ENCODE assay signal across 24 cellular contexts in the genomic region with DNA sequence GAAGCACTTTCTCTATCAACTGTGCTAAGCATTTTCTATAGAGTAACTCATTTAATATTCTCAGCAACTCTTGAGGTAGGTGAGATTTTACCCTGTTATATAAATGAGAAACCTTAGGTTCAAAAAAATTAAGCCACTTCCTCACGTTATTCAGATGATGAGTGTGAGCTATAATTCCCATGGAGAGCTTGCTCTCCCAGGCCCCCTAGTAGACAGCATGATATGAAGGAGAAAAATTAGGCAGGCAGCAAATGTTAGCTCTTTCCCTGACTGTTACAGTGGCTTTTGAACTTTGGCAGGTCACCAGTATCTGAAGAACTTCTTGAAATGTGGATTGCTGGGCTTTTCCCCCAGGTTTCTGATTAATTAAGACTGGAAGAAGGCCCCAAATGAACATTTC.
DNase-seq lines count a peak whose midpoint lies in the region; ATAC-seq and TF ChIP-seq lines count a peak whose summit lies in the region.
"Had no signal": no experiment of that assay in that cellular context is flagged by ENCODE, and none has a peak within 500 bp of the region (broad histone marks: within the 10 kb centered on the region; RNA-seq: fewer than 3 reads in every experiment).

No MANE protein-coding gene starts in this region.

- H3K9me3 ChIP-seq in tibial nerve: no peaks in the 10 kb centered on the region
- peaks cover 15% of the 10 kb centered on the region; the same call in 1 of the 2 replicates for H3K9me3 ChIP-seq in OCI-LY7 (ENCODE audit: low read length)
- H3K9me3 ChIP-seq: thyroid gland had no signal

- intact Hi-C loops in OCI-LY7 (cut with micrococcal nuclease; ENCODE audit: unreplicated experiment): no loop called here

- no peaks in the 10 kb centered on the region for H3K4me1 ChIP-seq in tibial nerve
- H3K4me1 ChIP-seq in OCI-LY7 (ENCODE audit: insufficient read depth, low read length, poor library complexity, severe bottlenecking): no peaks in the 10 kb centered on the region
- H3K4me1 ChIP-seq: spleen, thyroid gland had no signal

- no peaks in the 10 kb centered on the region for H3K79me2 ChIP-seq in OCI-LY7 (ENCODE audit: insufficient read depth, low read depth, low read length)

- no peaks in the 10 kb centered on the region for H3K9me2 ChIP-seq in OCI-LY7 (ENCODE audit: insufficient read depth, low read length)

- no TSS peak for BruUV-seq in OCI-LY7 (replicated peaks; lab: Mats Ljungman, UMichigan)

- TF ChIP-seq CTCF in tibial nerve (IDR thresholded peaks at IDR 0.05) (peak in 3 of 5 experiments; percentile 35 to 61 (median 48)), OCI-LY7 (conservative IDR thresholded peaks at IDR 0.05; ENCODE audit: low read length) (no peak)

- ATAC-seq in GM19035 (IDR thresholded peaks at IDR 0.05; ENCODE audit: unreplicated experiment) (no peak), HG02571 (IDR thresholded peaks at IDR 0.05; ENCODE audit: unreplicated experiment) (no peak)
- ATAC-seq: T-cell had no signal

- H3K27me3 ChIP-seq in tibial nerve: no peaks in the 10 kb centered on the region
- H3K27me3 ChIP-seq: spleen, thyroid gland had no signal

- WGBS in tibial nerve, 2 donors: 29 to 56% methylated on average over 1 of the region's 1 CpG

- no peak overlapping the region for H3K4me3 ChIP-seq in tibial nerve
- no peak overlapping the region for H3K4me3 ChIP-seq in OCI-LY7 (ENCODE audit: low read depth, low read length, poor library complexity, severe bottlenecking)
- H3K4me3 ChIP-seq: PC-9, spleen, thyroid gland had no signal

- H3K4me2 ChIP-seq in OCI-LY7 (ENCODE audit: low read length): no peak overlapping the region
- H3K4me2 ChIP-seq: PC-9 had no signal

- CTCF ChIA-PET in OCI-LY7 (lab: Charles Lee; ENCODE audit: unreplicated experiment): no interaction called here

- DNase-seq in NCI-H1092 (lab: John Stamatoyannopoulos, UW): peak; percentile 25
- no peak for DNase-seq in NCI-H1092 treated with DMSO at 0.1 percent for 48 hours (lab: John Stamatoyannopoulos, UW)
- peak; percentile 35 for DNase-seq in OCI-M1 (lab: John Stamatoyannopoulos, UW)
- DNase-seq in cerebellum (ENCODE audit: low spot score): peak; percentile 0
- DNase-seq in tibial nerve (ENCODE audit: low spot score in 2 of 2): no peak
- DNase-seq in OCI-LY7 (ENCODE audit: low spot score): no peak
- DNase-seq: activated CD4-positive, alpha-beta T cell treated with anti-CD3 and anti-CD28 coated beads, Interleukin-2, amount 50 U/mL, for 1 hour; CD8-positive, alpha-beta memory T cell; cerebellar nuclear complex; effector CD4-positive, alpha-beta T cell; mammary epithelial cell; NCI-H1694 treated with DMSO at 0.1 percent for 48 hours; NCI-H774; PC-9; SHP77 treated with DMSO at 0.1 percent for 48 hours; spleen; stimulated activated CD4-positive, alpha-beta T cell treated with anti-CD3 and anti-CD28 coated beads, Interleukin-4, amount 100 ng/mL, for 1 hour; stimulated activated naive CD4-positive, alpha-beta T cell treated with Interleukin-2 at 50 U/mL for 16 hours; T-cell; thyroid gland; WERI-Rb-1 had no signal

- H3K27ac ChIP-seq in tibial nerve (no peak overlapping the region), OCI-LY7 (ENCODE audit: low read depth, low read length, poor library complexity, severe bottlenecking) (no peak overlapping the region)
- H3K27ac ChIP-seq: 22Rv1, PC-9, spleen, thyroid gland, WERI-Rb-1 had no signal

- no peak for TF ChIP-seq POLR2A in tibial nerve (IDR thresholded peaks at IDR 0.05)

- H3K36me3 ChIP-seq in tibial nerve (no peaks in the 10 kb centered on the region), OCI-LY7 (ENCODE audit: insufficient read depth, low read length) (no peaks in the 10 kb centered on the region)
- H3K36me3 ChIP-seq: spleen, thyroid gland, WERI-Rb-1 had no signal

- H2AFZ ChIP-seq in OCI-LY7 (ENCODE audit: low read length): no peak overlapping the region
- H2AFZ ChIP-seq: PC-9 had no signal

- no peak for TF ChIP-seq EP300 in tibial nerve (IDR thresholded peaks at IDR 0.05)

- no peaks in the 10 kb centered on the region for H4K20me1 ChIP-seq in OCI-LY7 (ENCODE audit: insufficient read depth, low read length)

- POLR2A ChIA-PET in OCI-LY7 (lab: Charles Lee): interaction anchor here (0.6 kb wide), 1 partner anchor 1596 kb away, joined by 4 read pairs; no protein-coding TSS in a partner anchor

Comparison
In these comparisons a context has a peak if more than half of its experiments do, and no peak if none do; other contexts are left out.
1. DNase-seq: peak in NCI-H1092 (single experiment), OCI-M1 (single experiment) and cerebellum (single experiment); none in NCI-H1092 treated with DMSO at 0.1 percent for 48 hours (single experiment), tibial nerve (0 of 2) and OCI-LY7 (single experiment).